ENCODE assay signal across 10 cellular contexts in the genomic region with DNA sequence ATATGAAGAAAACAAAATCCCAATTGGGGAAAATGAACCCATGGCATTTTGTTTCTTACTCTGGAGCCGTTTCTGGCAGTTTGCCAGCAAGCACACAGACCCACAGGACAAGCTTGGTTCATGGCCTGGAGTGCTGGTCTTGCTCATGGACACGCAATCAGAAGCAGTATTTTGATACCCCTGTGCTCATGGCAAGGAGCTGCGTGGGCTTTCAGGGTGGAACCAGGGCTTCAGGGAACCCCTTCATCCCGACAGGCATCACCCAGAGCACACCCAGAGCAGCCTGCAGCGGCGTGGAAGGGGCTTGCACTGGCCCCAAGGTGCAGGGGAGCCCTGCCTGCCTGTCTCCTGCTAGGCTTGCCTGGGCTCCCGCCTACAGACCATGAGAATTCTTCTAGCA.
"Had no signal": no experiment of that assay in that cellular context is flagged by ENCODE, and none has a peak within 500 bp of the region (broad histone marks: within the 10 kb centered on the region; RNA-seq: fewer than 3 reads in every experiment).

No MANE protein-coding gene starts in this region.

- ATAC-seq: naive thymus-derived CD4-positive, alpha-beta T cell; stimulated activated memory B cell treated with anti-CD40 and anti-IgM and Interleukin-4, amounts not matched to agents 10 μg/mL and 1 μg/mL and 100 μg/mL, for 72 hours had no signal

- DNase-seq: activated CD4-positive, CD25-positive, alpha-beta regulatory T cell; activated naive CD4-positive, alpha-beta T cell treated with Interleukin-2 at 50 U/mL for 16 hours; adrenal gland; central memory CD4-positive, alpha-beta T cell; kidney glomerular epithelial cell; naive thymus-derived CD4-positive, alpha-beta T cell; stimulated activated CD4-positive, alpha-beta T cell treated with anti-CD3 and anti-CD28 coated beads, Interleukin-1b, Interleukin-23, amount 100 ng/mL, for 48 hours; T-helper 2 cell had no signal

- FAIRE-seq: TTC549 had no signal
